Comparison of ENCODE assay signal across 1 cellular context in the genomic region with DNA sequence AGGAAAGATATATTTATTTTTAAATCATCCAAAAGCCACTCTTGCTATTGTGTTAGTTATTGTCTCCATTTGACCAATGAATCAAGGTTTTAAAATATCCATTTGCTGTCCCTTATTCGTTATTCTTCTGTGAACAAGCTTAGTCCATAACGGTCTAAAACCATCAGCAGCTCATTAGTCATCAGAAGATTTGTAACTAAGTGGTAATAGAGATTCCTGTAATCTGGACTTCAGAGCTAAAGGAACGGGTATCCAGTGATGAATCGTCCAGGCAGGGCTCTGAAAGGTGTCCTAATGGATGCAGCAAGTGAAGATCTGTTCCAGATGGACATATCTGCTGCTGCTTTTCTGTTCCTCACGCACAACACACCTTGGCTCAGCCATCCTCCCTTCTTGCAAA.
TF ChIP-seq lines count a peak whose summit lies in the region.

No MANE protein-coding gene starts in this region.

TF ChIP-seq in HepG2, 621 proteins besides CTCF, POLR2A, EP300 and RAD21 (continued from another document):
- TF ChIP-seq, protein P1, sequence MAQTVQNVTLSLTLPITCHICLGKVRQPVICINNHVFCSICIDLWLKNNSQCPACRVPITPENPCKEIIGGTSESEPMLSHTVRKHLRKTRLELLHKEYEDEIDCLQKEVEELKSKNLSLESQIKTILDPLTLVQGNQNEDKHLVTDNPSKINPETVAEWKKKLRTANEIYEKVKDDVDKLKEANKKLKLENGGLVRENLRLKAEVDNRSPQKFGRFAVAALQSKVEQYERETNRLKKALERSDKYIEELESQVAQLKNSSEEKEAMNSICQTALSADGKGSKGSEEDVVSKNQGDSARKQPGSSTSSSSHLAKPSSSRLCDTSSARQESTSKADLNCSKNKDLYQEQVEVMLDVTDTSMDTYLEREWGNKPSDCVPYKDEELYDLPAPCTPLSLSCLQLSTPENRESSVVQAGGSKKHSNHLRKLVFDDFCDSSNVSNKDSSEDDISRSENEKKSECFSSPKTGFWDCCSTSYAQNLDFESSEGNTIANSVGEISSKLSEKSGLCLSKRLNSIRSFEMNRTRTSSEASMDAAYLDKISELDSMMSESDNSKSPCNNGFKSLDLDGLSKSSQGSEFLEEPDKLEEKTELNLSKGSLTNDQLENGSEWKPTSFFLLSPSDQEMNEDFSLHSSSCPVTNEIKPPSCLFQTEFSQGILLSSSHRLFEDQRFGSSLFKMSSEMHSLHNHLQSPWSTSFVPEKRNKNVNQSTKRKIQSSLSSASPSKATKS (CRISPR knock-in tag; IDR thresholded peaks at IDR 0.05): no peak
- TF ChIP-seq TBL1XR1 (IDR thresholded peaks at IDR 0.05; ENCODE audit: borderline replicate concordance, low read length, partially characterized antibody): no peak
- TF ChIP-seq ZNF879 (CRISPR knock-in tag; IDR thresholded peaks at IDR 0.05): no peak
